ENCODE assay signal across 14 cellular contexts in the genomic region with DNA sequence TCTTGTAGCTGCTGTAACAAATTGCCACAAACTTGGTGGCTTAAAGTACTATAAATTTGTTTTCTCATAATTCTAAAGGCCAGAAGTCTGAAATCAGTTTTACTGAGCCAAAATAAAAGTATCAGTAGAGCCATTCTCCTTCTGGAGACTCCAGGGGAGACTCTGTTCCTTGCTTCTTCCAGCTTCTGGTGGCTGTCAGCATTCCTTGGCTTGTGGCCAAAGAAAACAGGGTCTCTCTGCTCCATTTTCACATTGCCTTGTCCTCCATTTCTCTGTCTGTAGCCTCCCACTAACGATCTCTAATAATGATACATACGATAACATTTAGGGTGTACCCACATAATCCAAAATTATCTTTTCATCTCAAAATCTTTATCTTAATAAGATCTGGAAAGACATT.
DNase-seq lines count a peak whose midpoint lies in the region; ATAC-seq, FAIRE-seq and TF ChIP-seq lines count a peak whose summit lies in the region.
"Had no signal": no experiment of that assay in that cellular context is flagged by ENCODE, and none has a peak within 500 bp of the region (broad histone marks: within the 10 kb centered on the region; RNA-seq: fewer than 3 reads in every experiment).

No MANE protein-coding gene starts in this region.

- TF ChIP-seq POLR2A in GM12891 (IDR thresholded peaks at IDR 0.05; ENCODE audit: low read depth, low read length) (no peak), vagina (IDR thresholded peaks at IDR 0.05) (no peak)

- DNase-seq in A673 (ENCODE audit: low spot score) = peak; percentile 83
- no peak for DNase-seq in GM12891 (ENCODE audit: insufficient read length, low spot score)
- peak; percentile 10 for DNase-seq in SK-N-SH
- DNase-seq in glomerular visceral epithelial cell (ENCODE audit: extremely low spot score) = peak; percentile 48
- no peak for DNase-seq in vagina (ENCODE audit: extremely low spot score in 2 of 2)
- DNase-seq in activated CD4-positive, alpha-beta T cell treated with anti-CD3 and anti-CD28 coated beads, Interleukin-2, amount 50 U/mL, for 48 hours = no peak
- DNase-seq: activated gamma-delta T cell treated with Interleukin-2 at 50 U/mL for 16 hours, foreskin keratinocyte, GOT3, islet precursor cell, uterus had no signal

- H3K9me2 ChIP-seq in SK-N-SH = no peaks in the 10 kb centered on the region

- no peaks in the 10 kb centered on the region for H3K27me3 ChIP-seq in A673 (replicated peaks; ENCODE audit: insufficient read depth, low read depth, low read length, poor library complexity)
- H3K27me3 ChIP-seq in SK-N-SH (ENCODE audit: insufficient read depth) = no peaks in the 10 kb centered on the region
- no peaks in the 10 kb centered on the region for H3K27me3 ChIP-seq in vagina
- H3K27me3 ChIP-seq: foreskin keratinocyte, uterus had no signal

- H3F3A ChIP-seq in SK-N-SH (replicated peaks; ENCODE audit: insufficient read depth) = peaks cover 3% of the 10 kb centered on the region

- no peak for TF ChIP-seq EP300 in SK-N-SH (IDR thresholded peaks at IDR 0.05; ENCODE audit: borderline replicate concordance in 1 of 2, low read depth in 1 of 2, low read length in 1 of 2)

- H2AFZ ChIP-seq in SK-N-SH (ENCODE audit: low read depth) = no peak overlapping the region

- TF ChIP-seq CTCF in A673 (conservative IDR thresholded peaks at IDR 0.05; ENCODE audit: low read depth, low read length) (no peak), SK-N-SH (IDR thresholded peaks at IDR 0.05) (no peak), vagina (IDR thresholded peaks at IDR 0.05) (no peak)

- no peaks in the 10 kb centered on the region for H3K36me3 ChIP-seq in A673 (ENCODE audit: insufficient read depth, low read length, poor library complexity, severe bottlenecking)
- H3K36me3 ChIP-seq in SK-N-SH (replicated peaks in 1 of 2; ENCODE audit: control insufficient read depth in 1 of 2, insufficient read depth in 2 of 2, low read length in 1 of 2) = no peaks in the 10 kb centered on the region
- no peaks in the 10 kb centered on the region for H3K36me3 ChIP-seq in vagina
- H3K36me3 ChIP-seq: uterus had no signal

- CTCF ChIA-PET in A673 (lab: Charles Lee) (no interaction called here), SK-N-SH (lab: Yijun Ruan, JAX) (interaction anchor here (2.1 kb wide), 1 partner anchor 38 kb away, joined by 5 read pairs; no protein-coding TSS in a partner anchor)

- ATAC-seq in HG03159 (IDR thresholded peaks at IDR 0.05; ENCODE audit: unreplicated experiment) = no peak
- no peak for ATAC-seq in HG02623 (IDR thresholded peaks at IDR 0.05; ENCODE audit: unreplicated experiment)
- ATAC-seq: activated CD4-positive, CD25-positive, alpha-beta regulatory T cell treated with anti-CD3 and anti-CD28 coated beads, Interleukin-2, amount 50 U/mL, for 24 hours; foreskin keratinocyte had no signal

- H3K4me3 ChIP-seq in A673 (ENCODE audit: low read depth, low read length, poor library complexity, severe bottlenecking) = peak overlapping the region; percentile 1
- H3K4me3 ChIP-seq in SK-N-SH (ENCODE audit: low read depth in 2 of 2, low read length in 1 of 2) = no peak overlapping the region
- no peak overlapping the region for H3K4me3 ChIP-seq in vagina
- H3K4me3 ChIP-seq: uterus had no signal

- POLR2A ChIA-PET in A673 (lab: Charles Lee; ENCODE audit: low non-redundant PET) (no interaction called here), SK-N-SH (lab: Yijun Ruan, JAX) (no interaction called here)

- H4K20me1 ChIP-seq in SK-N-SH (ENCODE audit: insufficient read depth) = no peaks in the 10 kb centered on the region

- H3K4me2 ChIP-seq in SK-N-SH = no peak overlapping the region

- no peaks in the 10 kb centered on the region for H3K79me2 ChIP-seq in SK-N-SH (ENCODE audit: insufficient read depth)

- 26% methylated on average over 2 of the region's 2 CpGs for WGBS in SK-N-SH (ENCODE audit: low lambda C conversion rate)

- H3K27ac ChIP-seq in A673 (ENCODE audit: low read depth, low read length, poor library complexity, severe bottlenecking) (no peak overlapping the region), SK-N-SH (ENCODE audit: low read depth in 2 of 2, low read length in 1 of 2) (peak overlapping the region in 1 of 2 experiments; percentile 6; a peak in 1 of 4 replicates), vagina (no peak overlapping the region)
- H3K27ac ChIP-seq: foreskin keratinocyte, uterus had no signal

- H3K9me3 ChIP-seq in A673 (ENCODE audit: low read depth, low read length, poor library complexity, severe bottlenecking) (no peaks in the 10 kb centered on the region), SK-N-SH (no peaks in the 10 kb centered on the region), vagina (no peaks in the 10 kb centered on the region)
- H3K9me3 ChIP-seq: uterus had no signal

- H3K4me1 ChIP-seq in A673 (ENCODE audit: insufficient read depth, low read length, poor library complexity, severe bottlenecking) = peaks cover 16% of the 10 kb centered on the region
- H3K4me1 ChIP-seq in SK-N-SH (ENCODE audit: control insufficient read depth in 1 of 2, insufficient read depth in 2 of 2, low read depth in 1 of 2, low read length in 1 of 2) = peaks cover 0 to 13% of the 10 kb centered on the region in 2 experiments; a peak in 3 of 4 replicates
- H3K4me1 ChIP-seq in vagina = no peaks in the 10 kb centered on the region
- H3K4me1 ChIP-seq: foreskin keratinocyte, uterus had no signal

- H3K9ac ChIP-seq in SK-N-SH = no peak overlapping the region

- intact Hi-C loops in A673 (cut with micrococcal nuclease; ENCODE audit: unreplicated experiment) = no loop called here
- intact Hi-C loops in vagina (cut with DNase I) = no loop called here

- no TSS peak for BruUV-seq in A673 (replicated peaks; lab: Mats Ljungman, UMichigan)

- peak; percentile 26 for FAIRE-seq in GM12891 (lab: Jason Lieb, UNC)

- TF ChIP-seq RAD21 in SK-N-SH (IDR thresholded peaks at IDR 0.05; ENCODE audit: low read length) = no peak

TF ChIP-seq in GM12891, 5 proteins besides CTCF, POLR2A, EP300 and RAD21:
- TF ChIP-seq TAF1 (IDR thresholded peaks at IDR 0.05; ENCODE audit: low read depth, low read length) = no peak
- no peak for TF ChIP-seq POU2F2 (IDR thresholded peaks at IDR 0.05; ENCODE audit: low read depth, low read length)
- TF ChIP-seq POLR2AphosphoS5 (IDR thresholded peaks at IDR 0.05; ENCODE audit: low read depth, low read length) = no peak
- TF ChIP-seq SPI1 (IDR thresholded peaks at IDR 0.05; ENCODE audit: low read depth, low read length) = no peak
- TF ChIP-seq PAX5 (IDR thresholded peaks at IDR 0.05; ENCODE audit: insufficient read depth, low read length, severe bottlenecking) = no peak

TF ChIP-seq in SK-N-SH, 30 proteins besides CTCF, POLR2A, EP300 and RAD21:
- TF ChIP-seq NFIC (IDR thresholded peaks at IDR 0.05; ENCODE audit: borderline replicate concordance) = peak; percentile 85
- no peak for TF ChIP-seq POLR2AphosphoS5 (IDR thresholded peaks at IDR 0.05; ENCODE audit: low read depth, low read length)

Comparison
In these comparisons a context has a peak if more than half of its experiments do, and no peak if none do; other contexts are left out.
1. DNase-seq: peak in A673 (single experiment), SK-N-SH (single experiment) and glomerular visceral epithelial cell (single experiment); none in GM12891 (single experiment), vagina (0 of 2) and activated CD4-positive, alpha-beta T cell treated with anti-CD3 and anti-CD28 coated beads, Interleukin-2, amount 50 U/mL, for 48 hours (0 of 2).